ENCODE assay signal across 8 cellular contexts in the genomic region with DNA sequence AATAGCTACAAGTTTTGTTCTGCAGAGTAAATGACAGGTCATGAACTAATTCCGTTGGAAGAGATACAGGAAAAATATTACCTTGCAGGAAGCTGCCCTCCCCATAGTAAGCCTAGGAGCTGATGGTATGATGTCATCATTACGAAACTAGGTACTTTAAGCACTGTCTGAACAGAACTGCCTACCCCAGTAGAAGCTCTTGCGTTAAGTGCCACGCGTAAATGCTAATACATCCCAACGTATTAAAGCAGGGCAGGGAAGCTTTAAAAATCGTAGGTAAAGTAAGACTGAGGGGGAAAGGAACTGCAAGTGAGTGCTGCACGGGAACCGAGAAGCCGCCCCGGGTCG. TPM values are rescaled to one million over a fixed set of nuclear protein-coding genes. Genes with fewer than 3 reads are reported as not detected.
DNase-seq lines count a peak whose midpoint lies in the region; ATAC-seq, FAIRE-seq and TF ChIP-seq lines count a peak whose summit lies in the region.

No MANE protein-coding gene starts in this region.

- no peaks in the 10 kb centered on the region for H3K27me3 ChIP-seq in K562 (ENCODE audit: control insufficient read depth in 2 of 2, insufficient read depth in 2 of 2, low read length in 2 of 2)

- in situ Hi-C loops in K562 (cut with MboI): no loop called here

- H3K4me1 Mint-ChIP-seq in stimulated activated effector memory CD8-positive, alpha-beta T cell treated with anti-CD3 and anti-CD28 coated beads, Interleukin-12 subunit alpha, Interleukin-12 subunit beta, amount 100 ng/mL, for 72 hours: no peaks in the 10 kb centered on the region

- H4K20me1 ChIP-seq in K562 (replicated peaks; ENCODE audit: control insufficient read depth, insufficient read depth, low read length): no peaks in the 10 kb centered on the region

- no peak for TF ChIP-seq POLR2A in K562 (conservative IDR thresholded peaks at IDR 0.05)

- no peak for TF ChIP-seq RAD21 in K562 (CRISPR knock-in tag; conservative IDR thresholded peaks at IDR 0.05 in 1 of 2, IDR thresholded peaks at IDR 0.05 in 1 of 2)

- no peak for TF ChIP-seq EP300 in K562 (IDR thresholded peaks at IDR 0.05; ENCODE audit: low read length)

- H3K27ac Mint-ChIP-seq in stimulated activated effector memory CD8-positive, alpha-beta T cell treated with anti-CD3 and anti-CD28 coated beads, Interleukin-12 subunit alpha, Interleukin-12 subunit beta, amount 100 ng/mL, for 72 hours: no peak overlapping the region

- BruUV-seq in K562 (replicated peaks; lab: Mats Ljungman, UMichigan): no TSS peak

- peak overlapping the region; percentile 88 for H3K4me2 ChIP-seq in K562 (ENCODE audit: insufficient read depth, low read length)

- peak; percentile 19 for FAIRE-seq in K562 (lab: Jason Lieb, UNC)

- peaks cover 0 to 11% of the 10 kb centered on the region in 2 experiments; a peak in 2 of 5 replicates for H3K4me1 ChIP-seq in K562 (replicated peaks in 1 of 2; ENCODE audit: control insufficient read depth in 2 of 2, insufficient read depth in 2 of 2, low read length in 2 of 2)

- POLR2A ChIA-PET in K562 (lab: Yijun Ruan, JAX): interaction anchor here (1.0 to 1.6 kb wide), 5 partner anchors 10 to 395 kb away, joined by 3 to 9 read pairs (median 3); no protein-coding TSS in a partner anchor

- CTCF ChIA-PET in K562 (lab: Yijun Ruan, JAX; ENCODE audit: low intra/inter-chr PET ratio): no interaction called here

- DNase-seq in GM19238 (ENCODE audit: insufficient read length, low spot score) (peak; percentile 15), NCI-H69 (lab: John Stamatoyannopoulos, UW) (peak; percentile 64), K562 (ENCODE audit: extremely low read depth in 1 of 4, low spot score in 3 of 4) (peak; percentile 17 to 57 (median 30)), iPS-NIHi11 (ENCODE audit: low spot score) (peak; percentile 35), Kasumi-1 (lab: John Stamatoyannopoulos, UW) (no peak)
- no peak for DNase-seq in stimulated activated effector memory CD8-positive, alpha-beta T cell treated with anti-CD3 and anti-CD28 coated beads, Interleukin-12 subunit alpha, Interleukin-12 subunit beta, amount 100 ng/mL, for 72 hours (ENCODE audit: low spot score in 2 of 2)

- WGBS in K562 (ENCODE audit: insufficient coverage, low coverage, missing lambda C conversion rate): 0% methylated on average over 11 of the region's 12 CpGs

- H3K4me3 Mint-ChIP-seq in stimulated activated effector memory CD8-positive, alpha-beta T cell treated with anti-CD3 and anti-CD28 coated beads, Interleukin-12 subunit alpha, Interleukin-12 subunit beta, amount 100 ng/mL, for 72 hours: peak overlapping the region; percentile 23

- peak overlapping the region; percentile 80 for H3K27ac ChIP-seq in C4-2B
- peak overlapping the region; percentile 86 for H3K27ac ChIP-seq in K562 (ENCODE audit: extremely low read depth, low read depth, low read length)

- no peaks in the 10 kb centered on the region for H3K36me3 Mint-ChIP-seq in stimulated activated effector memory CD8-positive, alpha-beta T cell treated with anti-CD3 and anti-CD28 coated beads, Interleukin-12 subunit alpha, Interleukin-12 subunit beta, amount 100 ng/mL, for 72 hours

- no peaks in the 10 kb centered on the region for H3K9me1 ChIP-seq in K562 (ENCODE audit: control insufficient read depth, insufficient read depth, low read length)

- H3K9me3 ChIP-seq in K562 (replicated peaks; ENCODE audit: control insufficient read depth, insufficient read depth, low read depth, low read length): no peaks in the 10 kb centered on the region

- TF ChIP-seq CTCF in C4-2B (conservative IDR thresholded peaks at IDR 0.05) (no peak), K562 (IDR thresholded peaks at IDR 0.05 in 2 of 3, conservative IDR thresholded peaks at IDR 0.05 in 1 of 3; ENCODE audit: insufficient read depth in 2 of 3, low read depth in 1 of 3, low read length in 3 of 3) (no peak)

- H3K4me3 ChIP-seq in K562: peak overlapping the region; percentile 80

- H3K9me3 Mint-ChIP-seq in stimulated activated effector memory CD8-positive, alpha-beta T cell treated with anti-CD3 and anti-CD28 coated beads, Interleukin-12 subunit alpha, Interleukin-12 subunit beta, amount 100 ng/mL, for 72 hours: peaks cover 10% of the 10 kb centered on the region

- ATAC-seq in HG03159 (IDR thresholded peaks at IDR 0.05; ENCODE audit: unreplicated experiment): peak; percentile 76
- peak; percentile 88 for ATAC-seq in K562
- ATAC-seq in stimulated activated effector memory CD8-positive, alpha-beta T cell treated with anti-CD3 and anti-CD28 coated beads, Interleukin-12 subunit alpha, Interleukin-12 subunit beta, amount 100 ng/mL, for 72 hours: no peak

- H2AFZ ChIP-seq in K562 (ENCODE audit: low read depth, low read length): peak overlapping the region; percentile 86

- intact Hi-C loops in K562 (cut with micrococcal nuclease): no loop called here

- H3K79me2 ChIP-seq in K562 (ENCODE audit: control insufficient read depth, insufficient read depth, low read length): peaks cover 23% of the 10 kb centered on the region

- peak overlapping the region; percentile 84 to 96 for H3K9ac ChIP-seq in K562 (ENCODE audit: insufficient read depth in 1 of 2, low read depth in 2 of 2, low read length in 2 of 2)

- no peaks in the 10 kb centered on the region for H3K36me3 ChIP-seq in K562 (ENCODE audit: control insufficient read depth, insufficient read depth, low read length)

TF ChIP-seq in K562, 482 proteins besides CTCF, POLR2A, EP300 and RAD21 (continues in another document):
- TF ChIP-seq CREB1 (IDR thresholded peaks at IDR 0.05) (peak; percentile 84), CREB1 (CRISPR knock-in tag; IDR thresholded peaks at IDR 0.05) (no peak), ZNF133 (CRISPR knock-in tag; IDR thresholded peaks at IDR 0.05) (no peak), ZNF41 (CRISPR knock-in tag; conservative IDR thresholded peaks at IDR 0.05) (no peak), ZBTB8A (IDR thresholded peaks at IDR 0.05; ENCODE audit: partially characterized antibody) (no peak), CREM (IDR thresholded peaks at IDR 0.05; ENCODE audit: low read depth) (peak; percentile 90), CEBPG (CRISPR knock-in tag; IDR thresholded peaks at IDR 0.05) (peak; percentile 45; the same call in 1 of the 2 replicates), CEBPG (tag; conservative IDR thresholded peaks at IDR 0.05 in 1 of 2, IDR thresholded peaks at IDR 0.05 in 1 of 2) (peak; percentile 52 to 75; a peak in 3 of 4 replicates), JUND (IDR thresholded peaks at IDR 0.05; ENCODE audit: borderline replicate concordance, low read depth, low read length) (peak; percentile 75), JUND (tag; IDR thresholded peaks at IDR 0.05; ENCODE audit: borderline replicate concordance, low read depth, low read length) (peak; percentile 85), DNMT1 (IDR thresholded peaks at IDR 0.05) (no peak), JUNB (CRISPR knock-in tag; conservative IDR thresholded peaks at IDR 0.05) (peak; percentile 50; the same call in 1 of the 2 replicates), KDM2B (CRISPR knock-in tag; IDR thresholded peaks at IDR 0.05) (no peak)
- TF ChIP-seq, protein P1, sequence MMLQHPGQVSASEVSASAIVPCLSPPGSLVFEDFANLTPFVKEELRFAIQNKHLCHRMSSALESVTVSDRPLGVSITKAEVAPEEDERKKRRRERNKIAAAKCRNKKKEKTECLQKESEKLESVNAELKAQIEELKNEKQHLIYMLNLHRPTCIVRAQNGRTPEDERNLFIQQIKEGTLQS (IDR thresholded peaks at IDR 0.05): peak; percentile 96
- TF ChIP-seq, protein P1 (CRISPR knock-in tag; conservative IDR thresholded peaks at IDR 0.05): no peak

RNA-seq across cellular contexts. Expression of gene UGGT2, which starts 0.6 kb away (rescaled TPM):
- 44.5 and 121 TPM in 2 replicates for total RNA-seq in K562 (2011; cell fraction: chromatin; rRNA removed; ENCODE audit: low replicate concordance)
- total RNA-seq in K562 (2011; cell fraction: nucleolus; rRNA removed): 52.6 and 54.4 TPM in 2 replicates
- total RNA-seq in K562 (2011; cell fraction: nucleoplasm; rRNA removed): 46.5 and 79.3 TPM in 2 replicates
- 17.7 and 22.6 TPM in 2 replicates for total RNA-seq in K562 (2014; rRNA removed)
- 24.5 and 28.7 TPM in 2 replicates for total RNA-seq in K562 (2014; rRNA removed; fragmentation: Illumina TruSeq; extraction: Trizol)
- 22.9 and 23.7 TPM in 2 replicates for total RNA-seq in K562 (2015; rRNA removed; fragmentation: Illumina TruSeq; extraction: Trizol)
- total RNA-seq in K562 (2021): 14.9 and 15.6 TPM in 2 replicates
- polyA plus RNA-seq in K562 (2011; rRNA removed): 14.5 and 20.4 TPM in 2 replicates
- 2.4 and 3.3 TPM in 2 replicates for polyA plus RNA-seq in K562 (2011; cell fraction: cytosol; rRNA removed)
- polyA plus RNA-seq in K562 (2011; cell fraction: nucleus; rRNA removed): 27.4 and 48.7 TPM in 2 replicates
- polyA plus RNA-seq in K562 (2012): 5.2 and 17.4 TPM in 2 replicates
- 9.3 and 12.5 TPM in 2 replicates for polyA plus RNA-seq in K562 (2014; fragmentation: Illumina TruSeq; extraction: Trizol)
- 1 to 10 TPM; 3.5 to 4.0 TPM for polyA plus RNA-seq in K562 (2014; fragmentation: Nextera tagmentation; extraction: Ambion mirVana)
- polyA plus RNA-seq in K562 (2014; rRNA removed): 15.4 and 18.3 TPM in 2 replicates
- 37.0 and 38.9 TPM in 2 replicates for polyA minus RNA-seq in K562 (2011; rRNA and poly(A)+ RNA removed)
- 6.6 and 8.2 TPM in 2 replicates for polyA minus RNA-seq in K562 (2011; cell fraction: cytosol; rRNA and poly(A)+ RNA removed)
- polyA minus RNA-seq in K562 (2011; cell fraction: nucleus; rRNA and poly(A)+ RNA removed): 99.9 and 108 TPM in 2 replicates

RNA-seq across cellular contexts. Expression of gene HS6ST3, which starts 37.3 kb away (rescaled TPM):
- not detected in 2 replicates for total RNA-seq in K562 (2011; cell fraction: chromatin; rRNA removed; ENCODE audit: low replicate concordance)
- total RNA-seq in K562 (2011; cell fraction: nucleolus; rRNA removed): not detected in 2 replicates
- not detected in 2 replicates for total RNA-seq in K562 (2011; cell fraction: nucleoplasm; rRNA removed)
- total RNA-seq in K562 (2014; rRNA removed) (not detected in 2 replicates), K562 (2014; rRNA removed; fragmentation: Illumina TruSeq; extraction: Trizol) (not detected in 2 replicates), K562 (2015; rRNA removed; fragmentation: Illumina TruSeq; extraction: Trizol) (not detected in 2 replicates), K562 (2021) (not detected in 2 replicates)
- polyA plus RNA-seq in K562 (2011; rRNA removed) (not detected in 2 replicates), K562 (2014; fragmentation: Illumina TruSeq; extraction: Trizol) (not detected in 2 replicates), K562 (2014; fragmentation: Nextera tagmentation; extraction: Ambion mirVana) (not detected), K562 (2014; rRNA removed) (not detected in 2 replicates)
- polyA plus RNA-seq in K562 (2011; cell fraction: cytosol; rRNA removed): not detected in 2 replicates
- polyA plus RNA-seq in K562 (2011; cell fraction: nucleus; rRNA removed): not detected in 2 replicates
- not detected in 2 replicates for polyA plus RNA-seq in K562 (2012)
- polyA minus RNA-seq in K562 (2011; rRNA and poly(A)+ RNA removed): not detected in 2 replicates
- polyA minus RNA-seq in K562 (2011; cell fraction: cytosol; rRNA and poly(A)+ RNA removed): not detected in 2 replicates
- polyA minus RNA-seq in K562 (2011; cell fraction: nucleus; rRNA and poly(A)+ RNA removed): not detected in 2 replicates

Comparison
In these comparisons a context has a peak if more than half of its experiments do, and no peak if none do; other contexts are left out.
1. DNase-seq: peak in GM19238 (single experiment), NCI-H69 (single experiment), K562 (4 of 4) and iPS-NIHi11 (single experiment); none in stimulated activated effector memory CD8-positive, alpha-beta T cell treated with anti-CD3 and anti-CD28 coated beads, Interleukin-12 subunit alpha, Interleukin-12 subunit beta, amount 100 ng/mL, for 72 hours (0 of 2) and Kasumi-1 (0 of 2).